Comparison of ENCODE assay signal across 17 cellular contexts in genomic region chr10:3872700-3873099, GRCh38.
DNase-seq lines count a peak whose midpoint lies in the region; ATAC-seq lines count a peak whose summit lies in the region.
"Had no signal": no experiment of that assay in that cellular context is flagged by ENCODE, and none has a peak within 500 bp of the region (broad histone marks: within the 10 kb centered on the region; RNA-seq: fewer than 3 reads in every experiment).

No MANE protein-coding gene starts in this region.

- peaks cover 53% of the 10 kb centered on the region for H3K4me1 Mint-ChIP-seq in activated CD8-positive, alpha-beta memory T cell treated with anti-CD3 and anti-CD28 coated beads, Interleukin-2, amount 10 ng/mL, durations not matched to agents 7 days and 5 days
- H3K4me1 Mint-ChIP-seq in T-helper 17 cell (peaks cover 54% of the 10 kb centered on the region), immature natural killer cell (peaks cover 28 to 36% of the 10 kb centered on the region in 2 donors)
- peaks cover 52 to 76% of the 10 kb centered on the region in 2 donors for H3K4me1 Mint-ChIP-seq in stimulated activated naive B cell treated with anti-CD40 and anti-IgM and Interleukin-4, amounts not matched to agents 10 μg/mL and 1 μg/mL and 100 μg/mL, for 72 hours

- H3K27me3 Mint-ChIP-seq in activated CD8-positive, alpha-beta memory T cell treated with anti-CD3 and anti-CD28 coated beads, Interleukin-2, amount 10 ng/mL, durations not matched to agents 7 days and 5 days: no peaks in the 10 kb centered on the region
- H3K27me3 Mint-ChIP-seq in T-helper 17 cell (no peaks in the 10 kb centered on the region), immature natural killer cell (ENCODE audit: low read depth in 3 of 3) (peaks cover 2% of the 10 kb centered on the region in 3 donors)
- H3K27me3 Mint-ChIP-seq in stimulated activated naive B cell treated with anti-CD40 and anti-IgM and Interleukin-4, amounts not matched to agents 10 μg/mL and 1 μg/mL and 100 μg/mL, for 72 hours: no peaks in the 10 kb centered on the region

- DNase-seq in activated CD8-positive, alpha-beta memory T cell treated with anti-CD3 and anti-CD28 coated beads, Interleukin-2, amount 10 ng/mL, durations not matched to agents 7 days and 5 days: no peak
- DNase-seq in activated CD8-positive, alpha-beta memory T cell treated with anti-CD3 and anti-CD28 coated beads, Interleukin-2, amount 50 U/mL, for 4 hours: no peak
- no peak for DNase-seq in T-helper 17 cell
- DNase-seq in immature natural killer cell: no peak
- DNase-seq in stimulated activated naive B cell treated with anti-CD40 and anti-IgM and Interleukin-4, amounts not matched to agents 10 μg/mL and 1 μg/mL and 100 μg/mL, for 72 hours: no peak
- DNase-seq in dermis blood vessel endothelial cell: no peak
- DNase-seq: activated CD4-positive, alpha-beta T cell treated with anti-CD3 and anti-CD28 coated beads for 1 hour; DND-41; heart right ventricle; kidney glomerular epithelial cell; NCI-H1930; NCI-H524 treated with DMSO at 0.1 percent for 48 hours; RPMI8226; T-helper 1 cell had no signal

- no peak overlapping the region for H3K4me3 Mint-ChIP-seq in activated CD8-positive, alpha-beta memory T cell treated with anti-CD3 and anti-CD28 coated beads, Interleukin-2, amount 10 ng/mL, durations not matched to agents 7 days and 5 days
- H3K4me3 Mint-ChIP-seq in T-helper 17 cell: no peak overlapping the region
- H3K4me3 Mint-ChIP-seq in immature natural killer cell: no peak overlapping the region
- peak overlapping the region in 1 of 2 donors; percentile 6 for H3K4me3 Mint-ChIP-seq in stimulated activated naive B cell treated with anti-CD40 and anti-IgM and Interleukin-4, amounts not matched to agents 10 μg/mL and 1 μg/mL and 100 μg/mL, for 72 hours

- H3K36me3 Mint-ChIP-seq in activated CD8-positive, alpha-beta memory T cell treated with anti-CD3 and anti-CD28 coated beads, Interleukin-2, amount 10 ng/mL, durations not matched to agents 7 days and 5 days: no peaks in the 10 kb centered on the region
- peaks cover 2% of the 10 kb centered on the region for H3K36me3 Mint-ChIP-seq in T-helper 17 cell (ENCODE audit: low read depth)
- no peaks in the 10 kb centered on the region for H3K36me3 Mint-ChIP-seq in immature natural killer cell
- peaks cover 0 to 6% of the 10 kb centered on the region in 2 donors for H3K36me3 Mint-ChIP-seq in stimulated activated naive B cell treated with anti-CD40 and anti-IgM and Interleukin-4, amounts not matched to agents 10 μg/mL and 1 μg/mL and 100 μg/mL, for 72 hours

- ATAC-seq in activated CD8-positive, alpha-beta memory T cell treated with anti-CD3 and anti-CD28 coated beads, Interleukin-2, amount 10 ng/mL, durations not matched to agents 7 days and 5 days: no peak
- no peak for ATAC-seq in T-helper 17 cell
- no peak for ATAC-seq in stimulated activated naive B cell treated with anti-CD40 and anti-IgM and Interleukin-4, amounts not matched to agents 10 μg/mL and 1 μg/mL and 100 μg/mL, for 72 hours (replicated peaks)
- no peak for ATAC-seq in HG03159 (IDR thresholded peaks at IDR 0.05; ENCODE audit: unreplicated experiment)
- ATAC-seq in HG03432 (IDR thresholded peaks at IDR 0.05; ENCODE audit: unreplicated experiment): no peak
- ATAC-seq: heart right ventricle had no signal

- CTCF ChIA-PET in activated CD8-positive, alpha-beta memory T cell treated with anti-CD3 and anti-CD28 coated beads, Interleukin-2, amount 10 ng/mL, durations not matched to agents 7 days and 5 days (lab: Charles Lee): no interaction called here

- H3K27ac Mint-ChIP-seq in activated CD8-positive, alpha-beta memory T cell treated with anti-CD3 and anti-CD28 coated beads, Interleukin-2, amount 10 ng/mL, durations not matched to agents 7 days and 5 days: peak overlapping the region; percentile 1
- H3K27ac Mint-ChIP-seq in T-helper 17 cell (peak overlapping the region; percentile 99), immature natural killer cell (peak overlapping the region in 5 of 6 donors; percentile 34 to 82 (median 76))
- H3K27ac Mint-ChIP-seq in stimulated activated naive B cell treated with anti-CD40 and anti-IgM and Interleukin-4, amounts not matched to agents 10 μg/mL and 1 μg/mL and 100 μg/mL, for 72 hours: peak overlapping the region; percentile 88

- no peaks in the 10 kb centered on the region for H3K9me3 Mint-ChIP-seq in activated CD8-positive, alpha-beta memory T cell treated with anti-CD3 and anti-CD28 coated beads, Interleukin-2, amount 10 ng/mL, durations not matched to agents 7 days and 5 days (ENCODE audit: low read depth)
- H3K9me3 Mint-ChIP-seq in immature natural killer cell: no peaks in the 10 kb centered on the region
- H3K9me3 Mint-ChIP-seq in stimulated activated naive B cell treated with anti-CD40 and anti-IgM and Interleukin-4, amounts not matched to agents 10 μg/mL and 1 μg/mL and 100 μg/mL, for 72 hours: peaks cover 0 to 3% of the 10 kb centered on the region in 2 donors

- H3K9me3 ChIP-seq in T-helper 17 cell (ENCODE audit: control insufficient read depth, low read length, poor library complexity, severe bottlenecking): no peaks in the 10 kb centered on the region
- H3K9me3 ChIP-seq: heart right ventricle, thoracic aorta had no signal

Comparison
In these comparisons a context has a peak if more than half of its experiments do, and no peak if none do; other contexts are left out.
1. H3K27ac Mint-ChIP-seq: peak in every context shown above with its lines; median percentile 99 in T-helper 17 cell; 88 in stimulated activated naive B cell treated with anti-CD40 and anti-IgM and Interleukin-4, amounts not matched to agents 10 μg/mL and 1 μg/mL and 100 μg/mL, for 72 hours; 76 in immature natural killer cell; 1 in activated CD8-positive, alpha-beta memory T cell treated with anti-CD3 and anti-CD28 coated beads, Interleukin-2, amount 10 ng/mL, durations not matched to agents 7 days and 5 days.